Comparison of ENCODE assay signal across 9 cellular contexts in the genomic region with DNA sequence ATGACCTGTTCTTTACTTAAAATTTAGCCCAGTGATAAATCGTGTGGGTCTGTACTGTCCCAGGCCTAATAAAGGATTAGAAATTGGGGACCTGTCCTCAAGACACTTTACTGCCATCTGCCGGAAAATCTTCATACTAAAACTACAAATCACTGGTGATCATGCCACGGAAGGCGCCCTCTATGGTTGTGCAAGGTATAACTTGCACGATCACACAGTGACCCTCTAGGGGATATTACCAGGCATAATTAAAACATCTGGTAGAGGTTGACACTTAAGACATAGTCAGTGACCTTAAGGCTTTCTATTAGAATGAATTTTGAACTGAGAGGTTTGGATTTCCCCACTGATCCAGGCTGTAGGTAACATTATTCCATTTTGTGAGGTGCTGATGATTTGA.
A peak's percentile ranks its signal among the peaks of the same experiment; 100 is the strongest.
DNase-seq lines count a peak whose midpoint lies in the region; FAIRE-seq and TF ChIP-seq lines count a peak whose summit lies in the region.
"Had no signal": no experiment of that assay in that cellular context is flagged by ENCODE, and none has a peak within 500 bp of the region (broad histone marks: within the 10 kb centered on the region; RNA-seq: fewer than 3 reads in every experiment).

No MANE protein-coding gene starts in this region.

- H3K9me3 ChIP-seq in Loucy (ENCODE audit: insufficient read depth, low read depth, low read length) (no peaks in the 10 kb centered on the region), WERI-Rb-1 (ENCODE audit: severe bottlenecking) (no peaks in the 10 kb centered on the region), vagina (no peaks in the 10 kb centered on the region)

- DNase-seq in D721Med (ENCODE audit: insufficient read length, low spot score): no peak
- peak; percentile 19 for DNase-seq in WERI-Rb-1
- DNase-seq in left kidney (ENCODE audit: low read depth, low spot score): peak; percentile 65
- no peak for DNase-seq in EL
- DNase-seq in occipital lobe (lab: John Stamatoyannopoulos, UW): no peak
- no peak for DNase-seq in vagina (ENCODE audit: extremely low spot score in 2 of 2)
- DNase-seq in posterior cingulate gyrus: no peak
- DNase-seq: NCI-H1694 had no signal

- intact Hi-C loops in vagina (cut with DNase I) (no loop called here), posterior cingulate gyrus (cut with DNase I) (no loop called here)

- no peak overlapping the region for H3K4me2 ChIP-seq in Loucy (ENCODE audit: low read depth, low read length, poor library complexity, severe bottlenecking)

- H3K27ac ChIP-seq in WERI-Rb-1 (no peak overlapping the region), vagina (no peak overlapping the region)

- peak; percentile 22 for TF ChIP-seq CTCF in D721Med (IDR thresholded peaks at IDR 0.05; ENCODE audit: insufficient read depth, missing control alignments)
- TF ChIP-seq CTCF in Loucy (conservative IDR thresholded peaks at IDR 0.05; ENCODE audit: low read length): peak; percentile 39
- TF ChIP-seq CTCF in WERI-Rb-1 (IDR thresholded peaks at IDR 0.05; ENCODE audit: low read depth, low read length): peak; percentile 56
- TF ChIP-seq CTCF in vagina (IDR thresholded peaks at IDR 0.05): no peak

- no peak for FAIRE-seq in D721Med (lab: Jason Lieb, UNC)

- H3K9me2 ChIP-seq in Loucy (replicated peaks; ENCODE audit: low read depth, low read length): no peaks in the 10 kb centered on the region

- no peaks in the 10 kb centered on the region for H4K20me1 ChIP-seq in Loucy (ENCODE audit: insufficient read depth, low read length, poor library complexity, severe bottlenecking)

- no peaks in the 10 kb centered on the region for H3K4me1 ChIP-seq in Loucy (ENCODE audit: insufficient read depth, low read length, poor library complexity, severe bottlenecking)
- H3K4me1 ChIP-seq in vagina: no peaks in the 10 kb centered on the region

- no peaks in the 10 kb centered on the region for H3K79me2 ChIP-seq in Loucy (ENCODE audit: insufficient read depth, low read length)

- H2AFZ ChIP-seq in Loucy (ENCODE audit: low read length): no peak overlapping the region

- no peak overlapping the region for H3K4me3 ChIP-seq in Loucy (ENCODE audit: low read length, poor library complexity, severe bottlenecking)
- no peak overlapping the region for H3K4me3 ChIP-seq in WERI-Rb-1 (ENCODE audit: low read depth, low read length)
- no peak overlapping the region for H3K4me3 ChIP-seq in vagina

- no peak overlapping the region for H3K9ac ChIP-seq in Loucy (ENCODE audit: low read depth, low read length, poor library complexity, severe bottlenecking)

- H3K27me3 ChIP-seq in Loucy (ENCODE audit: insufficient read depth, low read length, poor library complexity, severe bottlenecking) (no peaks in the 10 kb centered on the region), WERI-Rb-1 (ENCODE audit: insufficient read depth, low read depth, severe bottlenecking) (peaks cover 14% of the 10 kb centered on the region), vagina (no peaks in the 10 kb centered on the region)

- no peaks in the 10 kb centered on the region for H3K36me3 ChIP-seq in Loucy (ENCODE audit: insufficient read depth, low read length)
- H3K36me3 ChIP-seq in WERI-Rb-1: no peaks in the 10 kb centered on the region
- no peaks in the 10 kb centered on the region for H3K36me3 ChIP-seq in vagina

- H3F3A ChIP-seq in Loucy (ENCODE audit: low read depth): no peaks in the 10 kb centered on the region

- TF ChIP-seq POLR2A in vagina (IDR thresholded peaks at IDR 0.05): no peak

Comparison
In these comparisons a context has a peak if more than half of its experiments do, and no peak if none do; other contexts are left out.
1. DNase-seq: peak in WERI-Rb-1 (single experiment) and left kidney (single experiment); none in D721Med (single experiment), EL (single experiment), occipital lobe (single experiment), vagina (0 of 2) and posterior cingulate gyrus (0 of 10).
2. CTCF ChIP-seq: peak in D721Med (single experiment), Loucy (single experiment) and WERI-Rb-1 (single experiment); none in vagina (0 of 3).